14 cellular contexts compared by ENCODE assay signal in the genomic region with DNA sequence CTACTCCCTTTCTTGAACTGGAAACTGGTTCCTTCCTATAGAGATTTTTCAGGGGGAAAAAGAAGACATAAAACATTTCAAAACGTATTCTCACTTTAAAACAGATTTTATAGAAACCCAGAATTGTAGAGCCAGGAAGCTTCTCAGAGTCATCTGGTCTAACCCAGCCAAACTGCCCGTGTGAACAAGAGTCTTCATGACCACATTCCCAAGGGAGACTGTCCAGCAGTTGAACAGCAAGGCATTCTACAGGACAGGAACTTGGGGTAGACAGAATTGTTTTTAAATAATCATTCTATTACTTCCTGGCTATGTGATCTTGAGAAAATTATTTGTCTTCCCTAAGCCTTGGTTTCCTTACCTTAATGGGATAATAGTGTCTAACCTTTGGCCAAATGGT.
DNase-seq lines count a peak whose midpoint lies in the region; ATAC-seq and TF ChIP-seq lines count a peak whose summit lies in the region.
"Had no signal": no experiment of that assay in that cellular context is flagged by ENCODE, and none has a peak within 500 bp of the region (broad histone marks: within the 10 kb centered on the region; RNA-seq: fewer than 3 reads in every experiment).

No MANE protein-coding gene starts in this region.

- H3K36me3 Mint-ChIP-seq in chondrocyte (ENCODE audit: low read depth) (no peaks in the 10 kb centered on the region), neural crest cell (ENCODE audit: low read depth) (no peaks in the 10 kb centered on the region), WTC11 (no peaks in the 10 kb centered on the region)
- H3K36me3 Mint-ChIP-seq in activated T-helper 17 cell treated with anti-CD3 and anti-CD28 coated beads, Interleukin-2, amount 50 U/mL, for 72 hours (ENCODE audit: low read depth): no peaks in the 10 kb centered on the region
- H3K36me3 Mint-ChIP-seq: CD4-positive, alpha-beta memory T cell had no signal

- intact Hi-C loops in cardiac septum (cut with DNase I): no loop called here

- H3K9me3 Mint-ChIP-seq in chondrocyte (ENCODE audit: low read depth) (peaks cover 4% of the 10 kb centered on the region), neural crest cell (peaks cover 3% of the 10 kb centered on the region), WTC11 (peaks cover 9% of the 10 kb centered on the region)
- no peaks in the 10 kb centered on the region for H3K9me3 Mint-ChIP-seq in activated T-helper 17 cell treated with anti-CD3 and anti-CD28 coated beads, Interleukin-2, amount 50 U/mL, for 72 hours

- CTCF ChIA-PET in WTC11 (lab: Charles Lee): no interaction called here

- DNase-seq in AG20443 (ENCODE audit: low spot score): peak; percentile 49
- DNase-seq in NB4 (ENCODE audit: low read depth): peak; percentile 31
- DNase-seq in chondrocyte (ENCODE audit: low spot score): no peak
- DNase-seq in neural crest cell (ENCODE audit: low read depth, low spot score): no peak
- no peak for DNase-seq in WTC11 (ENCODE audit: low spot score)
- no peak for DNase-seq in cardiac septum (ENCODE audit: low spot score)
- DNase-seq: CD4-positive, alpha-beta memory T cell; DND-41; KBM-7; NCI-H1105; PC-3 had no signal

- H3K27ac Mint-ChIP-seq in chondrocyte (ENCODE audit: unreplicated experiment) (peak overlapping the region; percentile 46), neural crest cell (ENCODE audit: unreplicated experiment) (no peak overlapping the region), WTC11 (no peak overlapping the region)
- no peak overlapping the region for H3K27ac Mint-ChIP-seq in activated T-helper 17 cell treated with anti-CD3 and anti-CD28 coated beads, Interleukin-2, amount 50 U/mL, for 72 hours
- H3K27ac Mint-ChIP-seq: B cell; CD4-positive, alpha-beta memory T cell had no signal

- ATAC-seq in WTC11: no peak
- no peak for ATAC-seq in activated T-helper 17 cell treated with anti-CD3 and anti-CD28 coated beads, Interleukin-2, amount 50 U/mL, for 72 hours (replicated peaks)
- ATAC-seq: PC-3 had no signal

- no peak overlapping the region for H3K4me3 Mint-ChIP-seq in chondrocyte (ENCODE audit: unreplicated experiment)
- peak overlapping the region; percentile 58 for H3K4me3 Mint-ChIP-seq in neural crest cell
- no peak overlapping the region for H3K4me3 Mint-ChIP-seq in WTC11
- H3K4me3 Mint-ChIP-seq in activated T-helper 17 cell treated with anti-CD3 and anti-CD28 coated beads, Interleukin-2, amount 50 U/mL, for 72 hours: no peak overlapping the region
- H3K4me3 Mint-ChIP-seq: B cell; CD4-positive, alpha-beta memory T cell had no signal

- H3K4me3 ChIP-seq in NB4 (ENCODE audit: low read depth, low read length): no peak overlapping the region
- H3K4me3 ChIP-seq: SK-N-MC had no signal

- TF ChIP-seq POLR2A in NB4 (IDR thresholded peaks at IDR 0.05; ENCODE audit: extremely low read depth, insufficient read length): no peak

- POLR2A ChIA-PET in WTC11 (lab: Charles Lee): no interaction called here

- H3K4me1 Mint-ChIP-seq in chondrocyte (ENCODE audit: low read depth): peaks cover 33% of the 10 kb centered on the region
- H3K4me1 Mint-ChIP-seq in neural crest cell: peaks cover 55% of the 10 kb centered on the region
- peaks cover 19% of the 10 kb centered on the region for H3K4me1 Mint-ChIP-seq in WTC11
- H3K4me1 Mint-ChIP-seq in activated T-helper 17 cell treated with anti-CD3 and anti-CD28 coated beads, Interleukin-2, amount 50 U/mL, for 72 hours: no peaks in the 10 kb centered on the region
- H3K4me1 Mint-ChIP-seq: B cell; CD4-positive, alpha-beta memory T cell had no signal

- H3K27me3 Mint-ChIP-seq in chondrocyte (ENCODE audit: low read depth) (no peaks in the 10 kb centered on the region), neural crest cell (ENCODE audit: low read depth) (peaks cover 11% of the 10 kb centered on the region), WTC11 (ENCODE audit: low read depth) (no peaks in the 10 kb centered on the region)
- H3K27me3 Mint-ChIP-seq in activated T-helper 17 cell treated with anti-CD3 and anti-CD28 coated beads, Interleukin-2, amount 50 U/mL, for 72 hours: no peaks in the 10 kb centered on the region
- H3K27me3 Mint-ChIP-seq: CD4-positive, alpha-beta memory T cell had no signal

- TF ChIP-seq CTCF in NB4 (IDR thresholded peaks at IDR 0.05; ENCODE audit: low read depth, low read length): no peak
- TF ChIP-seq CTCF in chondrocyte (IDR thresholded peaks at IDR 0.05): no peak
- no peak for TF ChIP-seq CTCF in neural crest cell (conservative IDR thresholded peaks at IDR 0.05)
- no peak for TF ChIP-seq CTCF in WTC11 (IDR thresholded peaks at IDR 0.05)

TF ChIP-seq in WTC11, 78 proteins besides CTCF, POLR2A, EP300 and RAD21:
- TF ChIP-seq, protein P1, sequence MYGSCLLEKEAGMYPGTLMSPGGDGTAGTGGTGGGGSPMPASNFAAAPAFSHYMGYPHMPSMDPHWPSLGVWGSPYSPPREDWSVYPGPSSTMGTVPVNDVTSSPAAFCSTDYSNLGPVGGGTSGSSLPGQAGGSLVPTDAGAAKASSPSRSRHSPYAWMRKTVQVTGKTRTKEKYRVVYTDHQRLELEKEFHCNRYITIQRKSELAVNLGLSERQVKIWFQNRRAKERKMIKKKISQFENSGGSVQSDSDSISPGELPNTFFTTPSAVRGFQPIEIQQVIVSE (CRISPR knock-in tag; IDR thresholded peaks at IDR 0.05; ENCODE audit: borderline replicate concordance): no peak
- TF ChIP-seq JAZF1 (CRISPR knock-in tag; IDR thresholded peaks at IDR 0.05) (no peak), GTF2I (CRISPR knock-in tag; conservative IDR thresholded peaks at IDR 0.05) (no peak)

Comparison
In these comparisons a context has a peak if more than half of its experiments do, and no peak if none do; other contexts are left out.
1. DNase-seq: peak in AG20443 (single experiment) and NB4 (single experiment); none in chondrocyte (single experiment), neural crest cell (single experiment), WTC11 (single experiment) and cardiac septum (single experiment).